Comparison of ENCODE assay signal across 2 cellular contexts in the genomic region with DNA sequence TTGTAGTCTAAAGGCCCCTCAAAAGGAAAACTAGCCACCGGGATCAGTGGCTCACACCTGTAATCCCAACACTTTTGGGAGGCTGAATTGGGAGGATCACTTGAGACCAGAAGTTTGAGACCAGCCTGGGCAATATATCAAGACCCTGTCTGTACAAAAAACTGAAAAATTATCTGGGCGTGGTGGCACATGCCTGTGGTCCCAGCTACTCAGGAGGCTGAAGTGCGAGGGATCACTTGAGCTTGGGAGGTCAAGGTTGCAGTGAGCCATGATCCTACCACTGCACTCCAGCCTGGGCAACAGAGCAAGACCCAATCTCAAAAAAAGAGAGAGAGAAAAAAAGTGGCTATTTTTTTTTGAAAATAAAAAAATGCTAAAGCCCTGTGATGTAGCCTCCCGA.
A peak's percentile ranks its signal among the peaks of the same experiment; 100 is the strongest.
TF ChIP-seq lines count a peak whose summit lies in the region.

No MANE protein-coding gene starts in this region.

TF ChIP-seq in HCT116, 20 proteins besides CTCF, POLR2A, EP300 and RAD21:
- TF ChIP-seq, protein P1, sequence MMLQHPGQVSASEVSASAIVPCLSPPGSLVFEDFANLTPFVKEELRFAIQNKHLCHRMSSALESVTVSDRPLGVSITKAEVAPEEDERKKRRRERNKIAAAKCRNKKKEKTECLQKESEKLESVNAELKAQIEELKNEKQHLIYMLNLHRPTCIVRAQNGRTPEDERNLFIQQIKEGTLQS (IDR thresholded peaks at IDR 0.05): 0 out of 2 replicates have a peak, but pooled peaks have one; percentile 14
- TF ChIP-seq, protein P2, sequence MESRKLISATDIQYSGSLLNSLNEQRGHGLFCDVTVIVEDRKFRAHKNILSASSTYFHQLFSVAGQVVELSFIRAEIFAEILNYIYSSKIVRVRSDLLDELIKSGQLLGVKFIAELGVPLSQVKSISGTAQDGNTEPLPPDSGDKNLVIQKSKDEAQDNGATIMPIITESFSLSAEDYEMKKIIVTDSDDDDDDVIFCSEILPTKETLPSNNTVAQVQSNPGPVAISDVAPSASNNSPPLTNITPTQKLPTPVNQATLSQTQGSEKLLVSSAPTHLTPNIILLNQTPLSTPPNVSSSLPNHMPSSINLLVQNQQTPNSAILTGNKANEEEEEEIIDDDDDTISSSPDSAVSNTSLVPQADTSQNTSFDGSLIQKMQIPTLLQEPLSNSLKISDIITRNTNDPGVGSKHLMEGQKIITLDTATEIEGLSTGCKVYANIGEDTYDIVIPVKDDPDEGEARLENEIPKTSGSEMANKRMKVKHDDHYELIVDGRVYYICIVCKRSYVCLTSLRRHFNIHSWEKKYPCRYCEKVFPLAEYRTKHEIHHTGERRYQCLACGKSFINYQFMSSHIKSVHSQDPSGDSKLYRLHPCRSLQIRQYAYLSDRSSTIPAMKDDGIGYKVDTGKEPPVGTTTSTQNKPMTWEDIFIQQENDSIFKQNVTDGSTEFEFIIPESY (IDR thresholded peaks at IDR 0.05; ENCODE audit: extremely low read depth, insufficient replicate concordance, low read length): no peak
- no peak for TF ChIP-seq FOSL1 (IDR thresholded peaks at IDR 0.05; ENCODE audit: low read depth)

TF ChIP-seq in K562, 482 proteins besides CTCF, POLR2A, EP300 and RAD21:
- TF ChIP-seq MAZ (CRISPR knock-in tag; conservative IDR thresholded peaks at IDR 0.05 in 1 of 2, IDR thresholded peaks at IDR 0.05 in 1 of 2) (no peak), ZNF77 (CRISPR knock-in tag; IDR thresholded peaks at IDR 0.05) (no peak), BRF1 (IDR thresholded peaks at IDR 0.05; ENCODE audit: borderline replicate concordance, extremely low read depth, insufficient read length) (no peak), BCOR (IDR thresholded peaks at IDR 0.05) (peak; percentile 36; the same call in 1 of the 2 replicates), ERF (CRISPR knock-in tag; IDR thresholded peaks at IDR 0.05) (no peak), ZNF121 (CRISPR knock-in tag; conservative IDR thresholded peaks at IDR 0.05) (peak; percentile 95), RBM25 (IDR thresholded peaks at IDR 0.05; ENCODE audit: low read depth, low read length, severe bottlenecking) (peak; percentile 5), PTRF (tag; IDR thresholded peaks at IDR 0.05) (no peak), CXXC5 (CRISPR knock-in tag; IDR thresholded peaks at IDR 0.05) (no peak), ZKSCAN1 (IDR thresholded peaks at IDR 0.05; ENCODE audit: low read depth, low read length) (no peak), PRPF4 (IDR thresholded peaks at IDR 0.05; ENCODE audit: insufficient read depth, low read depth, low read length, poor library complexity, severe bottlenecking) (no peak), SAFB (IDR thresholded peaks at IDR 0.05; ENCODE audit: borderline replicate concordance, low read depth, low read length) (no peak), KDM1A (IDR thresholded peaks at IDR 0.05) (no peak), RBM22 (IDR thresholded peaks at IDR 0.05; ENCODE audit: low read depth, low read length, poor library complexity, severe bottlenecking) (no peak)
- TF ChIP-seq, protein P3, sequence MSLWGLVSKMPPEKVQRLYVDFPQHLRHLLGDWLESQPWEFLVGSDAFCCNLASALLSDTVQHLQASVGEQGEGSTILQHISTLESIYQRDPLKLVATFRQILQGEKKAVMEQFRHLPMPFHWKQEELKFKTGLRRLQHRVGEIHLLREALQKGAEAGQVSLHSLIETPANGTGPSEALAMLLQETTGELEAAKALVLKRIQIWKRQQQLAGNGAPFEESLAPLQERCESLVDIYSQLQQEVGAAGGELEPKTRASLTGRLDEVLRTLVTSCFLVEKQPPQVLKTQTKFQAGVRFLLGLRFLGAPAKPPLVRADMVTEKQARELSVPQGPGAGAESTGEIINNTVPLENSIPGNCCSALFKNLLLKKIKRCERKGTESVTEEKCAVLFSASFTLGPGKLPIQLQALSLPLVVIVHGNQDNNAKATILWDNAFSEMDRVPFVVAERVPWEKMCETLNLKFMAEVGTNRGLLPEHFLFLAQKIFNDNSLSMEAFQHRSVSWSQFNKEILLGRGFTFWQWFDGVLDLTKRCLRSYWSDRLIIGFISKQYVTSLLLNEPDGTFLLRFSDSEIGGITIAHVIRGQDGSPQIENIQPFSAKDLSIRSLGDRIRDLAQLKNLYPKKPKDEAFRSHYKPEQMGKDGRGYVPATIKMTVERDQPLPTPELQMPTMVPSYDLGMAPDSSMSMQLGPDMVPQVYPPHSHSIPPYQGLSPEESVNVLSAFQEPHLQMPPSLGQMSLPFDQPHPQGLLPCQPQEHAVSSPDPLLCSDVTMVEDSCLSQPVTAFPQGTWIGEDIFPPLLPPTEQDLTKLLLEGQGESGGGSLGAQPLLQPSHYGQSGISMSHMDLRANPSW (CRISPR knock-in tag; IDR thresholded peaks at IDR 0.05): no peak
- TF ChIP-seq, protein P4, sequence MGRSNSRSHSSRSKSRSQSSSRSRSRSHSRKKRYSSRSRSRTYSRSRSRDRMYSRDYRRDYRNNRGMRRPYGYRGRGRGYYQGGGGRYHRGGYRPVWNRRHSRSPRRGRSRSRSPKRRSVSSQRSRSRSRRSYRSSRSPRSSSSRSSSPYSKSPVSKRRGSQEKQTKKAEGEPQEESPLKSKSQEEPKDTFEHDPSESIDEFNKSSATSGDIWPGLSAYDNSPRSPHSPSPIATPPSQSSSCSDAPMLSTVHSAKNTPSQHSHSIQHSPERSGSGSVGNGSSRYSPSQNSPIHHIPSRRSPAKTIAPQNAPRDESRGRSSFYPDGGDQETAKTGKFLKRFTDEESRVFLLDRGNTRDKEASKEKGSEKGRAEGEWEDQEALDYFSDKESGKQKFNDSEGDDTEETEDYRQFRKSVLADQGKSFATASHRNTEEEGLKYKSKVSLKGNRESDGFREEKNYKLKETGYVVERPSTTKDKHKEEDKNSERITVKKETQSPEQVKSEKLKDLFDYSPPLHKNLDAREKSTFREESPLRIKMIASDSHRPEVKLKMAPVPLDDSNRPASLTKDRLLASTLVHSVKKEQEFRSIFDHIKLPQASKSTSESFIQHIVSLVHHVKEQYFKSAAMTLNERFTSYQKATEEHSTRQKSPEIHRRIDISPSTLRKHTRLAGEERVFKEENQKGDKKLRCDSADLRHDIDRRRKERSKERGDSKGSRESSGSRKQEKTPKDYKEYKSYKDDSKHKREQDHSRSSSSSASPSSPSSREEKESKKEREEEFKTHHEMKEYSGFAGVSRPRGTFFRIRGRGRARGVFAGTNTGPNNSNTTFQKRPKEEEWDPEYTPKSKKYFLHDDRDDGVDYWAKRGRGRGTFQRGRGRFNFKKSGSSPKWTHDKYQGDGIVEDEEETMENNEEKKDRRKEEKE (IDR thresholded peaks at IDR 0.05; ENCODE audit: borderline replicate concordance in 1 of 2, control insufficient read depth in 1 of 2, low read depth in 2 of 2, low read length in 1 of 2): no peak
